ENCODE assay signal across 16 cellular contexts in genomic region chr3:131806736-131807135, GRCh38.
"Had no signal": no experiment of that assay in that cellular context is flagged by ENCODE, and none has a peak within 500 bp of the region (broad histone marks: within the 10 kb centered on the region; RNA-seq: fewer than 3 reads in every experiment).

No MANE protein-coding gene starts in this region.

- H3K4me3 ChIP-seq: ascending aorta, dorsolateral prefrontal cortex, esophagus squamous epithelium, psoas muscle, spleen, tibial nerve, vagina had no signal

- H3K4me1 ChIP-seq: ascending aorta, esophagus squamous epithelium, foreskin keratinocyte, psoas muscle, tibial nerve, vagina had no signal

- H3K9me3 ChIP-seq: ascending aorta, esophagus squamous epithelium, psoas muscle, spleen, tibial nerve, vagina had no signal

- H3K27me3 ChIP-seq: ascending aorta, dorsolateral prefrontal cortex, esophagus squamous epithelium, tibial nerve, vagina had no signal

- H3K36me3 ChIP-seq: ascending aorta, esophagus squamous epithelium, spleen, tibial nerve, vagina had no signal

- H3K27ac ChIP-seq: ascending aorta, dorsolateral prefrontal cortex, esophagus squamous epithelium, foreskin keratinocyte, psoas muscle, spleen, tibial nerve, vagina had no signal

- DNase-seq: activated CD8-positive, alpha-beta T cell treated with anti-CD3 and anti-CD28 coated beads for 36 hours; activated naive CD4-positive, alpha-beta T cell; activated naive CD8-positive, alpha-beta T cell treated with anti-CD3 and anti-CD28 coated beads, Interleukin-2, amount 50 U/mL, for 24 hours; dorsolateral prefrontal cortex; esophagus squamous epithelium; foreskin keratinocyte; immature natural killer cell; left cardiac atrium; nephron progenitor cell; psoas muscle; spleen; stimulated activated CD4-positive, alpha-beta T cell treated with anti-CD3 and anti-CD28 coated beads, Interleukin-2, amount 100 ng/mL, for 24 hours; stimulated activated naive B cell treated with anti-CD40 and anti-IgM and Interleukin-4, amounts not matched to agents 10 μg/mL and 1 μg/mL and 100 μg/mL, for 72 hours had no signal
